In genomic region chr12:68403711-68404110, GRCh38 we compare ENCODE assay signal across 1 cellular context.
TF ChIP-seq lines count a peak whose summit lies in the region.

No MANE protein-coding gene starts in this region.

TF ChIP-seq in HEK293, 187 proteins besides CTCF, POLR2A, EP300 and RAD21 (continued from another document):
- TF ChIP-seq ATF2 (tag by site-specific recombination; IDR thresholded peaks at IDR 0.05; ENCODE audit: low read depth) = peak; percentile 21; the same call in 1 of the 2 replicates
